ENCODE assay signal across 15 cellular contexts in the genomic region with DNA sequence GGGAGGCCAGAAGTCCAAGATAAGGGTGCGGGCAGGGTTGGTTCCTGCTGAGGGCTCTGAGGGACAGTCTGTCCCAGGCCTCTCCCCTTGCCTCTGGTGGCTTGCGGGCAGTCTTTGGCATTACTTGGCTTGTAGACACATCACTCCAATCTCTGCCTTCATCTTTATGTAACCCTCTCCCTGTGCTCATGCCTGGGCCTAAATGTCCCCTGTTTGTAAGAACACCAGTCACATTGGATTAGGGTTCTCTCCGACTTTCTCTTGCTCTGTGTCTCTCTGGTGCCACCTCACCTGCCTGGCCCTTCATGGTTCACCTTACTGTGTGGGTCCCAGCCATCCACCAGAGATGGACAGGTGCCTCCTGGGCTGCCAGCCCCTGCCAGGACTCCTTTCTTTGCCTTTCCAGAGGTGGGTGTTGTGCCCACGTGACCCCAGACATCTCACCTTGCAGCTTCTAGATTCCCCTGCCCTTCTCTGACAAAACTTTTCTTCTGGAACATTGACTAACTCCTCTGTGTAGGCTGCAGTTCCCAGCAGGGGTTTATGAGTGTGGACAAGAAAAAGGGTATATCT.
DNase-seq lines count a peak whose midpoint lies in the region; ATAC-seq and TF ChIP-seq lines count a peak whose summit lies in the region.
"Had no signal": no experiment of that assay in that cellular context is flagged by ENCODE, and none has a peak within 500 bp of the region (broad histone marks: within the 10 kb centered on the region; RNA-seq: fewer than 3 reads in every experiment).

No MANE protein-coding gene starts in this region.

- 83 to 95% methylated on average over 4 of the region's 4 CpGs for WGBS in esophagus squamous epithelium, 2 donors

- BruUV-seq in MCF 10A (replicated peaks; lab: Mats Ljungman, UMichigan) (no TSS peak), OCI-LY7 (replicated peaks; lab: Mats Ljungman, UMichigan) (no TSS peak)

- no peaks in the 10 kb centered on the region for H3K9me3 ChIP-seq in breast epithelium
- H3K9me3 ChIP-seq in thoracic aorta: no peaks in the 10 kb centered on the region
- no peaks in the 10 kb centered on the region for H3K9me3 ChIP-seq in OCI-LY7 (ENCODE audit: low read length)
- no peaks in the 10 kb centered on the region for H3K9me3 ChIP-seq in esophagus squamous epithelium
- H3K9me3 ChIP-seq: ovary, tibial nerve had no signal

- H3K4me3 ChIP-seq in breast epithelium (no peak overlapping the region), thoracic aorta (no peak overlapping the region), OCI-LY7 (ENCODE audit: low read depth, low read length, poor library complexity, severe bottlenecking) (no peak overlapping the region), esophagus squamous epithelium (no peak overlapping the region)
- H3K4me3 ChIP-seq: ovary, tibial nerve had no signal

- H3K79me2 ChIP-seq in OCI-LY7 (ENCODE audit: insufficient read depth, low read depth, low read length): no peaks in the 10 kb centered on the region

- intact Hi-C loops in MCF 10A (cut with micrococcal nuclease): no loop called here
- intact Hi-C loops in breast epithelium (cut with DNase I; ENCODE audit: low total_unique reads): no loop called here
- intact Hi-C loops in activated B cell treated with CpG ODN at 0.5 μM for 24 hours (cut with micrococcal nuclease): loop anchor here (5.0 kb wide), 2 partner anchors 125 to 280 kb away; no protein-coding TSS in a partner anchor
- intact Hi-C loops in OCI-LY7 (cut with micrococcal nuclease; ENCODE audit: unreplicated experiment): no loop called here
- intact Hi-C loops in esophagus squamous epithelium (cut with DNase I): no loop called here

- no peaks in the 10 kb centered on the region for H3K27me3 ChIP-seq in breast epithelium
- no peaks in the 10 kb centered on the region for H3K27me3 ChIP-seq in layer of hippocampus (ENCODE audit: control insufficient read depth, insufficient read depth, low read length)
- no peaks in the 10 kb centered on the region for H3K27me3 ChIP-seq in thoracic aorta (replicated peaks; ENCODE audit: insufficient read depth)
- no peaks in the 10 kb centered on the region for H3K27me3 ChIP-seq in esophagus squamous epithelium
- H3K27me3 ChIP-seq: brain microvascular endothelial cell, ovary, tibial nerve had no signal

- DNase-seq in MCF 10A (ENCODE audit: unreplicated experiment) (no peak), breast epithelium (ENCODE audit: low spot score in 2 of 2) (no peak), activated B cell treated with CpG ODN at 0.5 μM for 24 hours (no peak), thoracic aorta (ENCODE audit: low spot score) (no peak), OCI-LY7 (ENCODE audit: low spot score) (no peak), esophagus squamous epithelium (lab: John Stamatoyannopoulos, UW) (no peak), globus pallidus (ENCODE audit: low spot score) (no peak)
- DNase-seq: brain microvascular endothelial cell; DMS53; effector memory CD4-positive, alpha-beta T cell; mammary epithelial cell; NCI-H1092 treated with DMSO at 0.1 percent for 48 hours; ovary had no signal

- H3K27me3 Mint-ChIP-seq in MCF 10A (ENCODE audit: insufficient read depth, unreplicated experiment) (no peaks in the 10 kb centered on the region), activated B cell treated with CpG ODN at 0.5 μM for 24 hours (no peaks in the 10 kb centered on the region)

- peaks cover 13% of the 10 kb centered on the region for H3K36me3 Mint-ChIP-seq in MCF 10A (ENCODE audit: insufficient read depth, unreplicated experiment)
- no peaks in the 10 kb centered on the region for H3K36me3 Mint-ChIP-seq in activated B cell treated with CpG ODN at 0.5 μM for 24 hours (ENCODE audit: low read depth)

- H3K4me2 ChIP-seq in OCI-LY7 (ENCODE audit: low read length): no peak overlapping the region

- H3K9me3 Mint-ChIP-seq in MCF 10A (ENCODE audit: unreplicated experiment) (no peaks in the 10 kb centered on the region), activated B cell treated with CpG ODN at 0.5 μM for 24 hours (no peaks in the 10 kb centered on the region)

- H3K27ac ChIP-seq in breast epithelium (no peak overlapping the region), layer of hippocampus (ENCODE audit: low read depth, low read length) (peak overlapping the region; percentile 3), thoracic aorta (no peak overlapping the region), OCI-LY7 (ENCODE audit: low read depth, low read length, poor library complexity, severe bottlenecking) (no peak overlapping the region), esophagus squamous epithelium (no peak overlapping the region)
- H3K27ac ChIP-seq: ovary had no signal

- peaks cover 25% of the 10 kb centered on the region for H3K4me1 Mint-ChIP-seq in MCF 10A (ENCODE audit: insufficient read depth, unreplicated experiment)
- H3K4me1 Mint-ChIP-seq in activated B cell treated with CpG ODN at 0.5 μM for 24 hours: peaks cover 80% of the 10 kb centered on the region

- ATAC-seq in activated B cell treated with CpG ODN at 0.5 μM for 24 hours (ENCODE audit: low read depth): no peak
- ATAC-seq in thoracic aorta (ENCODE audit: insufficient number of reproducible peaks, low FRiP score, low read depth): peak; percentile 40

- CTCF ChIA-PET in MCF 10A (lab: Yijun Ruan, JAX) (interaction anchor here (0.5 kb wide), 1 partner anchor 21 kb away, joined by 5 read pairs; no protein-coding TSS in a partner anchor), activated B cell treated with CpG ODN at 0.5 μM for 24 hours (lab: Charles Lee) (interaction anchor here (1.2 kb wide), 1 partner anchor 218 kb away, joined by 3 read pairs; no protein-coding TSS in a partner anchor), OCI-LY7 (lab: Charles Lee; ENCODE audit: unreplicated experiment) (no interaction called here)

- H3K9me2 ChIP-seq in OCI-LY7 (ENCODE audit: insufficient read depth, low read length): no peaks in the 10 kb centered on the region

- POLR2A ChIA-PET in MCF 10A (lab: Yijun Ruan, JAX): no interaction called here
- POLR2A ChIA-PET in activated B cell treated with CpG ODN at 0.5 μM for 24 hours (lab: Charles Lee): interaction anchor here (0.7 to 3.5 kb wide), 3 partner anchors 20 to 219 kb away, joined by 3 to 32 read pairs (median 3); partner anchors contain the start of gene MSI2
- POLR2A ChIA-PET in OCI-LY7 (lab: Charles Lee): no interaction called here

- H2AFZ ChIP-seq in OCI-LY7 (ENCODE audit: low read length): no peak overlapping the region

- no peaks in the 10 kb centered on the region for H4K20me1 ChIP-seq in OCI-LY7 (ENCODE audit: insufficient read depth, low read length)

- H3K36me3 ChIP-seq in breast epithelium: no peaks in the 10 kb centered on the region
- H3K36me3 ChIP-seq in thoracic aorta: no peaks in the 10 kb centered on the region
- no peaks in the 10 kb centered on the region for H3K36me3 ChIP-seq in OCI-LY7 (ENCODE audit: insufficient read depth, low read length)
- H3K36me3 ChIP-seq in esophagus squamous epithelium: no peaks in the 10 kb centered on the region
- H3K36me3 ChIP-seq: brain microvascular endothelial cell, ovary, tibial nerve had no signal

- no peaks in the 10 kb centered on the region for H3K4me1 ChIP-seq in breast epithelium
- peaks cover 0 to 22% of the 10 kb centered on the region in 2 donors for H3K4me1 ChIP-seq in thoracic aorta (ENCODE audit: control insufficient read depth in 1 of 2, low read depth in 2 of 2)
- H3K4me1 ChIP-seq in OCI-LY7 (ENCODE audit: insufficient read depth, low read length, poor library complexity, severe bottlenecking): peaks cover 14% of the 10 kb centered on the region
- no peaks in the 10 kb centered on the region for H3K4me1 ChIP-seq in esophagus squamous epithelium

- TF ChIP-seq CTCF in MCF 10A (IDR thresholded peaks at IDR 0.05; ENCODE audit: unreplicated experiment) (no peak), breast epithelium (IDR thresholded peaks at IDR 0.05) (no peak), activated B cell treated with CpG ODN at 0.5 μM for 24 hours (IDR thresholded peaks at IDR 0.05) (no peak), thoracic aorta (IDR thresholded peaks at IDR 0.05) (no peak), OCI-LY7 (conservative IDR thresholded peaks at IDR 0.05; ENCODE audit: low read length) (no peak), esophagus squamous epithelium (IDR thresholded peaks at IDR 0.05) (no peak)

- H3K4me3 Mint-ChIP-seq in MCF 10A (ENCODE audit: unreplicated experiment) (no peak overlapping the region), activated B cell treated with CpG ODN at 0.5 μM for 24 hours (no peak overlapping the region)

- TF ChIP-seq POLR2A in breast epithelium (IDR thresholded peaks at IDR 0.05): no peak
- TF ChIP-seq POLR2A in esophagus squamous epithelium (IDR thresholded peaks at IDR 0.05): no peak

- H3K27ac Mint-ChIP-seq in MCF 10A (ENCODE audit: low read depth, unreplicated experiment): peak overlapping the region; percentile 67
- peak overlapping the region; percentile 79 for H3K27ac Mint-ChIP-seq in activated B cell treated with CpG ODN at 0.5 μM for 24 hours
